Comparison of ENCODE assay signal across 1 cellular context in genomic region chr13:72781461-72782439, GRCh38.
TF ChIP-seq lines count a peak whose summit lies in the region.

TSS of gene DIS3 (minus strand) at chr13:72781900. CDS start at chr13:72781832, 68 bp downstream.
TSS of gene PIBF1 (plus strand) at chr13:72782133. CDS start at chr13:72783470, 1,337 bp downstream.

TF ChIP-seq in K562, 482 proteins besides CTCF, POLR2A, EP300 and RAD21 (continued from another document and continues in another):
- TF ChIP-seq MLLT1 (IDR thresholded peaks at IDR 0.05), result no peak
- TF ChIP-seq STAT6 (CRISPR knock-in tag; IDR thresholded peaks at IDR 0.05), result no peak
- TF ChIP-seq ZBTB8A (IDR thresholded peaks at IDR 0.05; ENCODE audit: partially characterized antibody), result no peak
- TF ChIP-seq E2F8 (IDR thresholded peaks at IDR 0.05; ENCODE audit: low read depth, partially characterized antibody), result peak; percentile 96
- no peak for TF ChIP-seq ZNF431 (CRISPR knock-in tag; IDR thresholded peaks at IDR 0.05)
- TF ChIP-seq ARID1B (IDR thresholded peaks at IDR 0.05), result no peak
- TF ChIP-seq ZNF140 (CRISPR knock-in tag; IDR thresholded peaks at IDR 0.05), result no peak
- TF ChIP-seq NFRKB (IDR thresholded peaks at IDR 0.05; ENCODE audit: low read depth), result no peak
- no peak for TF ChIP-seq ZFPM2 (CRISPR knock-in tag; IDR thresholded peaks at IDR 0.05)
- TF ChIP-seq BDP1 (IDR thresholded peaks at IDR 0.05; ENCODE audit: insufficient read depth, insufficient read length), result no peak
- TF ChIP-seq E2F4 (CRISPR knock-in tag; IDR thresholded peaks at IDR 0.05; ENCODE audit: low read depth), result no peak
- no peak for TF ChIP-seq ZNF655 (CRISPR knock-in tag; IDR thresholded peaks at IDR 0.05)
- no peak for TF ChIP-seq FOSL1 (tag; conservative IDR thresholded peaks at IDR 0.05)
- TF ChIP-seq ESRRB (CRISPR knock-in tag; IDR thresholded peaks at IDR 0.05; ENCODE audit: borderline replicate concordance), result no peak
- no peak for TF ChIP-seq HMBOX1 (IDR thresholded peaks at IDR 0.05)
- TF ChIP-seq RBFOX2 (IDR thresholded peaks at IDR 0.05; ENCODE audit: low read depth, low read length), result peak; percentile 95
- TF ChIP-seq HDGF (IDR thresholded peaks at IDR 0.05), result no peak
- TF ChIP-seq E2F3 (CRISPR knock-in tag; IDR thresholded peaks at IDR 0.05), result no peak
- TF ChIP-seq TFAM (CRISPR knock-in tag; conservative IDR thresholded peaks at IDR 0.05), result no peak
- TF ChIP-seq CBX5 (IDR thresholded peaks at IDR 0.05; ENCODE audit: borderline replicate concordance, low read depth), result no peak
- no peak for TF ChIP-seq CREB5 (CRISPR knock-in tag; IDR thresholded peaks at IDR 0.05)
- peak; percentile 70 for TF ChIP-seq SAP30 (IDR thresholded peaks at IDR 0.05; ENCODE audit: borderline replicate concordance, insufficient read depth, low read depth, low read length, poor library complexity, severe bottlenecking)
- no peak for TF ChIP-seq NCOR1 (IDR thresholded peaks at IDR 0.05)
- no peak for TF ChIP-seq PHB2 (IDR thresholded peaks at IDR 0.05; ENCODE audit: low read depth)
- TF ChIP-seq RHOXF2B (CRISPR knock-in tag; conservative IDR thresholded peaks at IDR 0.05), result no peak
- peak; percentile 89 for TF ChIP-seq EP400 (IDR thresholded peaks at IDR 0.05)
- no peak for TF ChIP-seq KLF10 (CRISPR knock-in tag; IDR thresholded peaks at IDR 0.05)
- no peak for TF ChIP-seq ATF1 (CRISPR knock-in tag; IDR thresholded peaks at IDR 0.05)
- peak; percentile 63 for TF ChIP-seq ATF1 (tag; IDR thresholded peaks at IDR 0.05)
- peak; percentile 79 to 97 (median 85); a peak in 5 of 6 replicates for TF ChIP-seq ZBTB11 (CRISPR knock-in tag; IDR thresholded peaks at IDR 0.05)
- no peak for TF ChIP-seq PURB (CRISPR knock-in tag; IDR thresholded peaks at IDR 0.05; ENCODE audit: low read depth)
- TF ChIP-seq HIVEP1 (CRISPR knock-in tag; IDR thresholded peaks at IDR 0.05), result no peak
- TF ChIP-seq KAT2B (IDR thresholded peaks at IDR 0.05; ENCODE audit: low read depth, low read length), result no peak
- TF ChIP-seq ZKSCAN3 (CRISPR knock-in tag; IDR thresholded peaks at IDR 0.05), result no peak
- TF ChIP-seq GTF2F1 (IDR thresholded peaks at IDR 0.05; ENCODE audit: low read depth, low read length), result no peak
- TF ChIP-seq MITF (IDR thresholded peaks at IDR 0.05), result no peak
- TF ChIP-seq ELF1 (tag; IDR thresholded peaks at IDR 0.05), result peak; percentile 71
- no peak for TF ChIP-seq ZKSCAN8 (CRISPR knock-in tag; IDR thresholded peaks at IDR 0.05)
- TF ChIP-seq PRMT5 (CRISPR knock-in tag; IDR thresholded peaks at IDR 0.05), result no peak
- peak; percentile 83 for TF ChIP-seq CXXC5 (CRISPR knock-in tag; IDR thresholded peaks at IDR 0.05)
- no peak for TF ChIP-seq NCOA4 (IDR thresholded peaks at IDR 0.05; ENCODE audit: partially characterized antibody)
- TF ChIP-seq AFF1 (IDR thresholded peaks at IDR 0.05; ENCODE audit: low read depth in 1 of 2, partially characterized antibody in 2 of 2), result no peak
